ENCODE assay signal across 1 cellular context in the genomic region with DNA sequence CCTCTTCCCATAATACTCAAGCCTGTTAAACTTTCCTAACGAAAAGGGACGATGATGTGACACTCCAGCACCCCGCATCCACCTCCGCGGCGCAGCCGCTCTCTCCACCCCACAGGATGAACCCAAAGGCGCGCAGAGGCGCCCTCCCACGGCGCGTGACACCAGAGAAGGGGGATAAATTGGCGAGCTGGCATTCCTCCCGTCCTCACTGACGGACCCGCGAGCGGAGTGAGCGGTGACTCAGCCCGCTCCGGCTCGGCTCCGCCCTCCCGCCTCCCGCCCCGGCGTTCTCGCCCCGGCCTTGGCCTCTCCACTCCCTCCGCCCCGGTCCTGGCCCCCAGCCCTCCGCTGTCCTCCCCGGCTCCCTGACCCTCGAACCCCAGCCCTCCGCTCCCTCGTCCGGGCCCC.
A peak's percentile ranks its signal among the peaks of the same experiment; 100 is the strongest.
TF ChIP-seq lines count a peak whose summit lies in the region.

No MANE protein-coding gene starts in this region.

TF ChIP-seq in HepG2, 621 proteins besides CTCF, POLR2A, EP300 and RAD21 (continued from another document and continues in another):
- TF ChIP-seq, protein P1, sequence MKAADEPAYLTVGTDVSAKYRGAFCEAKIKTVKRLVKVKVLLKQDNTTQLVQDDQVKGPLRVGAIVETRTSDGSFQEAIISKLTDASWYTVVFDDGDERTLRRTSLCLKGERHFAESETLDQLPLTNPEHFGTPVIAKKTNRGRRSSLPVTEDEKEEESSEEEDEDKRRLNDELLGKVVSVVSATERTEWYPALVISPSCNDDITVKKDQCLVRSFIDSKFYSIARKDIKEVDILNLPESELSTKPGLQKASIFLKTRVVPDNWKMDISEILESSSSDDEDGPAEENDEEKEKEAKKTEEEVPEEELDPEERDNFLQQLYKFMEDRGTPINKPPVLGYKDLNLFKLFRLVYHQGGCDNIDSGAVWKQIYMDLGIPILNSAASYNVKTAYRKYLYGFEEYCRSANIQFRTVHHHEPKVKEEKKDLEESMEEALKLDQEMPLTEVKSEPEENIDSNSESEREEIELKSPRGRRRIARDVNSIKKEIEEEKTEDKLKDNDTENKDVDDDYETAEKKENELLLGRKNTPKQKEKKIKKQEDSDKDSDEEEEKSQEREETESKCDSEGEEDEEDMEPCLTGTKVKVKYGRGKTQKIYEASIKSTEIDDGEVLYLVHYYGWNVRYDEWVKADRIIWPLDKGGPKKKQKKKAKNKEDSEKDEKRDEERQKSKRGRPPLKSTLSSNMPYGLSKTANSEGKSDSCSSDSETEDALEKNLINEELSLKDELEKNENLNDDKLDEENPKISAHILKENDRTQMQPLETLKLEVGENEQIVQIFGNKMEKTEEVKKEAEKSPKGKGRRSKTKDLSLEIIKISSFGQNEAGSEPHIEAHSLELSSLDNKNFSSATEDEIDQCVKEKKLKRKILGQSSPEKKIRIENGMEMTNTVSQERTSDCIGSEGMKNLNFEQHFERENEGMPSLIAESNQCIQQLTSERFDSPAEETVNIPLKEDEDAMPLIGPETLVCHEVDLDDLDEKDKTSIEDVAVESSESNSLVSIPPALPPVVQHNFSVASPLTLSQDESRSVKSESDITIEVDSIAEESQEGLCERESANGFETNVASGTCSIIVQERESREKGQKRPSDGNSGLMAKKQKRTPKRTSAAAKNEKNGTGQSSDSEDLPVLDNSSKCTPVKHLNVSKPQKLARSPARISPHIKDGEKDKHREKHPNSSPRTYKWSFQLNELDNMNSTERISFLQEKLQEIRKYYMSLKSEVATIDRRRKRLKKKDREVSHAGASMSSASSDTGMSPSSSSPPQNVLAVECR (CRISPR knock-in tag; IDR thresholded peaks at IDR 0.05; ENCODE audit: borderline replicate concordance), result no peak; the same call in 1 of the 2 replicates
- TF ChIP-seq, protein P2, sequence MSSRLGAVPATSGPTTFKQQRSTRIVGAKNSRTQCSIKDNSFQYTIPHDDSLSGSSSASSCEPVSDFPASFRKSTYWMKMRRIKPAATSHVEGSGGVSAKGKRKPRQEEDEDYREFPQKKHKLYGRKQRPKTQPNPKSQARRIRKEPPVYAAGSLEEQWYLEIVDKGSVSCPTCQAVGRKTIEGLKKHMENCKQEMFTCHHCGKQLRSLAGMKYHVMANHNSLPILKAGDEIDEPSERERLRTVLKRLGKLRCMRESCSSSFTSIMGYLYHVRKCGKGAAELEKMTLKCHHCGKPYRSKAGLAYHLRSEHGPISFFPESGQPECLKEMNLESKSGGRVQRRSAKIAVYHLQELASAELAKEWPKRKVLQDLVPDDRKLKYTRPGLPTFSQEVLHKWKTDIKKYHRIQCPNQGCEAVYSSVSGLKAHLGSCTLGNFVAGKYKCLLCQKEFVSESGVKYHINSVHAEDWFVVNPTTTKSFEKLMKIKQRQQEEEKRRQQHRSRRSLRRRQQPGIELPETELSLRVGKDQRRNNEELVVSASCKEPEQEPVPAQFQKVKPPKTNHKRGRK (CRISPR knock-in tag; IDR thresholded peaks at IDR 0.05), result no peak
- TF ChIP-seq, protein P3, sequence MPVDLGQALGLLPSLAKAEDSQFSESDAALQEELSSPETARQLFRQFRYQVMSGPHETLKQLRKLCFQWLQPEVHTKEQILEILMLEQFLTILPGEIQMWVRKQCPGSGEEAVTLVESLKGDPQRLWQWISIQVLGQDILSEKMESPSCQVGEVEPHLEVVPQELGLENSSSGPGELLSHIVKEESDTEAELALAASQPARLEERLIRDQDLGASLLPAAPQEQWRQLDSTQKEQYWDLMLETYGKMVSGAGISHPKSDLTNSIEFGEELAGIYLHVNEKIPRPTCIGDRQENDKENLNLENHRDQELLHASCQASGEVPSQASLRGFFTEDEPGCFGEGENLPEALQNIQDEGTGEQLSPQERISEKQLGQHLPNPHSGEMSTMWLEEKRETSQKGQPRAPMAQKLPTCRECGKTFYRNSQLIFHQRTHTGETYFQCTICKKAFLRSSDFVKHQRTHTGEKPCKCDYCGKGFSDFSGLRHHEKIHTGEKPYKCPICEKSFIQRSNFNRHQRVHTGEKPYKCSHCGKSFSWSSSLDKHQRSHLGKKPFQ (CRISPR knock-in tag; IDR thresholded peaks at IDR 0.05; ENCODE audit: insufficient replicate concordance), result peak; percentile 71
- TF ChIP-seq, protein P4, sequence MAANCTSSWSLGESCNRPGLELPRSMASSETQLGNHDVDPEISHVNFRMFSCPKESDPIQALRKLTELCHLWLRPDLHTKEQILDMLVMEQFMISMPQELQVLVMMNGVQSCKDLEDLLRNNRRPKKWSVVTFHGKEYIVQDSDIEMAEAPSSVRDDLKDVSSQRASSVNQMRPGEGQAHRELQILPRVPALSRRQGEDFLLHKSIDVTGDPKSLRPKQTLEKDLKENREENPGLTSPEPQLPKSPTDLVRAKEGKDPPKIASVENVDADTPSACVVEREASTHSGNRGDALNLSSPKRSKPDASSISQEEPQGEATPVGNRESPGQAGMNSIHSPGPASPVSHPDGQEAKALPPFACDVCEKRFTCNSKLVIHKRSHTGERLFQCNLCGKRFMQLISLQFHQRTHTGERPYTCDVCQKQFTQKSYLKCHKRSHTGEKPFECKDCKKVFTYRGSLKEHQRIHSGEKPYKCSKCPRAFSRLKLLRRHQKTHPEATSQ (CRISPR knock-in tag; IDR thresholded peaks at IDR 0.05; ENCODE audit: borderline replicate concordance), result 0 out of 2 replicates have a peak, but pooled peaks have one; percentile 34
- TF ChIP-seq HDAC1 (CRISPR knock-in tag; IDR thresholded peaks at IDR 0.05), result peak; percentile 83; the same call in 1 of the 2 replicates
- TF ChIP-seq ZNF292 (CRISPR knock-in tag; IDR thresholded peaks at IDR 0.05; ENCODE audit: borderline replicate concordance, low read depth), result peak; percentile 32; the same call in 1 of the 2 replicates
- peak; percentile 93 for TF ChIP-seq FOSL2 (CRISPR knock-in tag; IDR thresholded peaks at IDR 0.05)
- TF ChIP-seq ZNF552 (CRISPR knock-in tag; IDR thresholded peaks at IDR 0.05; ENCODE audit: borderline replicate concordance), result no peak
- TF ChIP-seq KDM3A (CRISPR knock-in tag; IDR thresholded peaks at IDR 0.05; ENCODE audit: low read depth), result peak; percentile 22; the same call in 1 of the 2 replicates
- TF ChIP-seq HNRNPLL (IDR thresholded peaks at IDR 0.05; ENCODE audit: low read depth, low read length, poor library complexity, severe bottlenecking), result no peak
- TF ChIP-seq HOXA5 (CRISPR knock-in tag; IDR thresholded peaks at IDR 0.05), result peak; percentile 72; the same call in 1 of the 2 replicates
- TF ChIP-seq, protein P5, sequence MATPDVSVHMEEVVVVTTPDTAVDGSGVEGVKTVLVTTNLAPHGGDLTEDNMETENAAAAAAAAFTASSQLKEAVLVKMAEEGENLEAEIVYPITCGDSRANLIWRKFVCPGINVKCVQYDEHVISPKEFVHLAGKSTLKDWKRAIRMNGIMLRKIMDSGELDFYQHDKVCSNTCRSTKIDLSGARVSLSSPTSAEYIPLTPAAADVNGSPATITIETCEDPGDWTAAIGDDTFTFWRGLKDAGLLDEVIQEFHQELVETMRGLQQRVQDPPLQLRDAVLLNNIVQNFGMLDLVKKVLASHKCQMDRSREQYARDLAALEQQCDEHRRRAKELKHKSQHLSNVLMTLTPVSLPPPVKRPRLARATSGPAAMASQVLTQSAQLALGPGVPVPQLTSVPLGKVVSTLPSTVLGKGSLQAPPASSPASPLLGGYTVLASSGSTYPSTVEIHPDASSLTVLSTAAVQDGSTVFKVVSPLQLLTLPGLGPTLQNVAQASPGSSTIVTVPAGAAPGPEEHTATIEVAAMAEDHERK (CRISPR knock-in tag; IDR thresholded peaks at IDR 0.05; ENCODE audit: low read depth), result no peak
- no peak for TF ChIP-seq ZNF446 (CRISPR knock-in tag; IDR thresholded peaks at IDR 0.05)
- peak; percentile 2 to 32; a peak in 1 of 4 replicates for TF ChIP-seq MAFK (conservative IDR thresholded peaks at IDR 0.05 in 1 of 2, IDR thresholded peaks at IDR 0.05 in 1 of 2; ENCODE audit: low read length in 2 of 2)
- TF ChIP-seq, protein P6, sequence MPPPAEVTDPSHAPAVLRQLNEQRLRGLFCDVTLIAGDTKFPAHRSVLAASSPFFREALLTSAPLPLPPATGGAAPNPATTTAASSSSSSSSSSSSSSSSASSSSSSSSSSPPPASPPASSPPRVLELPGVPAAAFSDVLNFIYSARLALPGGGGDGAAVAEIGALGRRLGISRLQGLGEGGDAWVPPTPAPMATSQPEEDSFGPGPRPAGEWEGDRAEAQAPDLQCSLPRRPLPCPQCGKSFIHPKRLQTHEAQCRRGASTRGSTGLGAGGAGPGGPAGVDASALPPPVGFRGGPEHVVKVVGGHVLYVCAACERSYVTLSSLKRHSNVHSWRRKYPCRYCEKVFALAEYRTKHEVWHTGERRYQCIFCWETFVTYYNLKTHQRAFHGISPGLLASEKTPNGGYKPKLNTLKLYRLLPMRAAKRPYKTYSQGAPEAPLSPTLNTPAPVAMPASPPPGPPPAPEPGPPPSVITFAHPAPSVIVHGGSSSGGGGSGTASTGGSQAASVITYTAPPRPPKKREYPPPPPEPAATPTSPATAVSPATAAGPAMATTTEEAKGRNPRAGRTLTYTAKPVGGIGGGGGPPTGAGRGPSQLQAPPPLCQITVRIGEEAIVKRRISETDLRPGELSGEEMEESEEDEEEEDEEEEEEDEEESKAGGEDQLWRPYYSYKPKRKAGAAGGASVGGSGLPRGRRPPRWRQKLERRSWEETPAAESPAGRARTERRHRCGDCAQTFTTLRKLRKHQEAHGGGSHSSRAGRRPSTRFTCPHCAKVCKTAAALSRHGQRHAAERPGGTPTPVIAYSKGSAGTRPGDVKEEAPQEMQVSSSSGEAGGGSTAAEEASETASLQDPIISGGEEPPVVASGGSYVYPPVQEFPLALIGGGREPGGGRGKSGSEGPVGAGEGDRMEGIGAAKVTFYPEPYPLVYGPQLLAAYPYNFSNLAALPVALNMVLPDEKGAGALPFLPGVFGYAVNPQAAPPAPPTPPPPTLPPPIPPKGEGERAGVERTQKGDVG (CRISPR knock-in tag; IDR thresholded peaks at IDR 0.05; ENCODE audit: borderline replicate concordance), result 0 out of 2 replicates have a peak, but pooled peaks have one; percentile 8
- TF ChIP-seq ELF4 (CRISPR knock-in tag; IDR thresholded peaks at IDR 0.05; ENCODE audit: borderline replicate concordance), result no peak
- TF ChIP-seq, protein P7, sequence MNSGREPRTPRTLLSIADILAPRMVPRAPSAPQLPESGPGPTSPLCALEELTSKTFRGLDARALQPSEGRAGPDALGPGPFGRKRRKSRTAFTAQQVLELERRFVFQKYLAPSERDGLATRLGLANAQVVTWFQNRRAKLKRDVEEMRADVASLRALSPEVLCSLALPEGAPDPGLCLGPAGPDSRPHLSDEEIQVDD (CRISPR knock-in tag; IDR thresholded peaks at IDR 0.05; ENCODE audit: borderline replicate concordance), result no peak
- TF ChIP-seq NR2F1 (CRISPR knock-in tag; IDR thresholded peaks at IDR 0.05), result peak; percentile 18 to 58; a peak in 1 of 4 replicates
- peak; percentile 30; the same call in 1 of the 2 replicates for TF ChIP-seq MAFF (IDR thresholded peaks at IDR 0.05; ENCODE audit: low read depth, low read length)
- no peak for TF ChIP-seq ARNTL (CRISPR knock-in tag; IDR thresholded peaks at IDR 0.05)
- TF ChIP-seq, protein P8, sequence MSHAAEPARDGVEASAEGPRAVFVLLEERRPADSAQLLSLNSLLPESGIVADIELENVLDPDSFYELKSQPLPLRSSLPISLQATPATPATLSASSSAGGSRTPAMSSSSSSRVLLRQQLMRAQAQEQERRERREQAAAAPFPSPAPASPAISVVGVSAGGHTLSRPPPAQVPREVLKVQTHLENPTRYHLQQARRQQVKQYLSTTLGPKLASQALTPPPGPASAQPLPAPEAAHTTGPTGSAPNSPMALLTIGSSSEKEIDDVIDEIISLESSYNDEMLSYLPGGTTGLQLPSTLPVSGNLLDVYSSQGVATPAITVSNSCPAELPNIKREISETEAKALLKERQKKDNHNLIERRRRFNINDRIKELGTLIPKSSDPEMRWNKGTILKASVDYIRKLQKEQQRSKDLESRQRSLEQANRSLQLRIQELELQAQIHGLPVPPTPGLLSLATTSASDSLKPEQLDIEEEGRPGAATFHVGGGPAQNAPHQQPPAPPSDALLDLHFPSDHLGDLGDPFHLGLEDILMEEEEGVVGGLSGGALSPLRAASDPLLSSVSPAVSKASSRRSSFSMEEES (CRISPR knock-in tag; IDR thresholded peaks at IDR 0.05), result no peak
- TF ChIP-seq SP5 (CRISPR knock-in tag; IDR thresholded peaks at IDR 0.05; ENCODE audit: borderline replicate concordance, low read depth), result peak; percentile 52; the same call in 1 of the 2 replicates
- no peak for TF ChIP-seq FOXO1 (CRISPR knock-in tag; IDR thresholded peaks at IDR 0.05)
- TF ChIP-seq MED13 (CRISPR knock-in tag; IDR thresholded peaks at IDR 0.05), result no peak
- TF ChIP-seq HNRNPK (IDR thresholded peaks at IDR 0.05; ENCODE audit: low read depth, low read length, poor library complexity, severe bottlenecking), result no peak
- no peak for TF ChIP-seq GATA4 (IDR thresholded peaks at IDR 0.05; ENCODE audit: borderline replicate concordance, low read depth)
- TF ChIP-seq RXRA (CRISPR knock-in tag; IDR thresholded peaks at IDR 0.05), result peak; percentile 89; the same call in 1 of the 2 replicates
- no peak; the same call in 1 of the 2 replicates for TF ChIP-seq ZNF224 (CRISPR knock-in tag; IDR thresholded peaks at IDR 0.05)
- TF ChIP-seq TEAD3 (CRISPR knock-in tag; optimal IDR thresholded peaks at IDR 0.05; ENCODE audit: borderline replicate concordance), result peak; percentile 42
- TF ChIP-seq ZNF263 (CRISPR knock-in tag; IDR thresholded peaks at IDR 0.05), result peak; percentile 63
- TF ChIP-seq, protein P9, sequence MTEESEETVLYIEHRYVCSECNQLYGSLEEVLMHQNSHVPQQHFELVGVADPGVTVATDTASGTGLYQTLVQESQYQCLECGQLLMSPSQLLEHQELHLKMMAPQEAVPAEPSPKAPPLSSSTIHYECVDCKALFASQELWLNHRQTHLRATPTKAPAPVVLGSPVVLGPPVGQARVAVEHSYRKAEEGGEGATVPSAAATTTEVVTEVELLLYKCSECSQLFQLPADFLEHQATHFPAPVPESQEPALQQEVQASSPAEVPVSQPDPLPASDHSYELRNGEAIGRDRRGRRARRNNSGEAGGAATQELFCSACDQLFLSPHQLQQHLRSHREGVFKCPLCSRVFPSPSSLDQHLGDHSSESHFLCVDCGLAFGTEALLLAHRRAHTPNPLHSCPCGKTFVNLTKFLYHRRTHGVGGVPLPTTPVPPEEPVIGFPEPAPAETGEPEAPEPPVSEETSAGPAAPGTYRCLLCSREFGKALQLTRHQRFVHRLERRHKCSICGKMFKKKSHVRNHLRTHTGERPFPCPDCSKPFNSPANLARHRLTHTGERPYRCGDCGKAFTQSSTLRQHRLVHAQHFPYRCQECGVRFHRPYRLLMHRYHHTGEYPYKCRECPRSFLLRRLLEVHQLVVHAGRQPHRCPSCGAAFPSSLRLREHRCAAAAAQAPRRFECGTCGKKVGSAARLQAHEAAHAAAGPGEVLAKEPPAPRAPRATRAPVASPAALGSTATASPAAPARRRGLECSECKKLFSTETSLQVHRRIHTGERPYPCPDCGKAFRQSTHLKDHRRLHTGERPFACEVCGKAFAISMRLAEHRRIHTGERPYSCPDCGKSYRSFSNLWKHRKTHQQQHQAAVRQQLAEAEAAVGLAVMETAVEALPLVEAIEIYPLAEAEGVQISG (CRISPR knock-in tag; IDR thresholded peaks at IDR 0.05), result peak; percentile 6; the same call in 1 of the 2 replicates
- TF ChIP-seq ZNF441 (CRISPR knock-in tag; IDR thresholded peaks at IDR 0.05; ENCODE audit: borderline replicate concordance), result peak; percentile 90
- TF ChIP-seq, protein P10, sequence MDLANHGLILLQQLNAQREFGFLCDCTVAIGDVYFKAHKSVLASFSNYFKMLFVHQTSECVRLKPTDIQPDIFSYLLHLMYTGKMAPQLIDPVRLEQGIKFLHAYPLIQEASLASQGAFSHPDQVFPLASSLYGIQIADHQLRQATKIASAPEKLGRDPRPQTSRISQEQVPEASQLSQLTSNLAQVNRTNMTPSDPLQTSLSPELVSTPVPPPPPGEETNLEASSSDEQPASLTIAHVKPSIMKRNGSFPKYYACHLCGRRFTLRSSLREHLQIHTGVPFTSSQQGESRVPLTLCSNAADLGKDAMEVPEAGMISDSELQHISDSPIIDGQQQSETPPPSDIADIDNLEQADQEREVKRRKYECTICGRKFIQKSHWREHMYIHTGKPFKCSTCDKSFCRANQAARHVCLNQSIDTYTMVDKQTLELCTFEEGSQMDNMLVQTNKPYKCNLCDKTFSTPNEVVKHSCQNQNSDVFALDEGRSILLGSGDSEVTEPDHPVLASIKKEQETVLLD (CRISPR knock-in tag; IDR thresholded peaks at IDR 0.05; ENCODE audit: low read depth), result peak; percentile 89
- no peak for TF ChIP-seq TRIM24 (CRISPR knock-in tag; IDR thresholded peaks at IDR 0.05)
